23 cellular contexts compared by ENCODE assay signal in genomic region chr3:45938043-45938435, GRCh38. TPM values are rescaled to one million over a fixed set of nuclear protein-coding genes. Genes with fewer than 3 reads are reported as not detected.
"Had no signal": no experiment of that assay in that cellular context is flagged by ENCODE, and none has a peak within 500 bp of the region (broad histone marks: within the 10 kb centered on the region; RNA-seq: fewer than 3 reads in every experiment).

No MANE protein-coding gene starts in this region.

- H3K4me3 Mint-ChIP-seq: activated CD4-positive, alpha-beta memory T cell treated with anti-CD3 and anti-CD28 coated beads for 36 hours; activated CD4-positive, alpha-beta T cell treated with anti-CD3 and anti-CD28 coated beads for 36 hours; activated CD4-positive, alpha-beta T cell treated with anti-CD3 and anti-CD28 coated beads, Interleukin-2, amount 10 ng/mL, durations not matched to agents 24 days and 14 days; activated CD8-positive, alpha-beta T cell treated with anti-CD3 and anti-CD28 coated beads, Interleukin-2, amount 10 ng/mL, durations not matched to agents 7 days and 5 days; activated naive CD4-positive, alpha-beta T cell treated with anti-CD3 and anti-CD28 coated beads, Interleukin-2, amount 10 ng/mL, durations not matched to agents 7 days and 5 days; activated naive CD8-positive, alpha-beta T cell; activated T-cell treated with anti-CD3 and anti-CD28 coated beads, Interleukin-2, amount 50 U/mL, for 24 hours; activated T-cell treated with anti-CD3 and anti-CD28 coated beads, Interleukin-2, amount 50 U/mL, for 72 hours; brain; central memory CD8-positive, alpha-beta T cell; T-helper 17 cell; T-helper 2 cell treated with Interferon-gamma antibody and Interleukin-4, amounts not matched to agents 5 μg/mL and 100 μg/mL, for 36 hours had no signal

- H3K27me3 Mint-ChIP-seq: activated CD4-positive, alpha-beta T cell treated with anti-CD3 and anti-CD28 coated beads, Interleukin-2, amount 10 ng/mL, durations not matched to agents 24 days and 14 days; activated naive CD8-positive, alpha-beta T cell; brain; central memory CD8-positive, alpha-beta T cell; effector memory CD8-positive, alpha-beta T cell; T-helper 17 cell had no signal

- H3K27ac ChIP-seq: ascending aorta, breast epithelium, cardiac muscle cell, esophagus muscularis mucosa, foreskin keratinocyte, heart left ventricle had no signal

- H3K9me3 ChIP-seq: ascending aorta, esophagus muscularis mucosa, gastrocnemius medialis, heart left ventricle had no signal

- H3K4me3 ChIP-seq: ascending aorta, breast epithelium, cardiac muscle cell, esophagus muscularis mucosa, gastrocnemius medialis, heart left ventricle had no signal

- DNase-seq: cortex of kidney had no signal

- H3K36me3 ChIP-seq: breast epithelium, cardiac muscle cell had no signal

- H3K4me1 ChIP-seq: breast epithelium, foreskin keratinocyte had no signal

- H3K27ac Mint-ChIP-seq: activated CD4-positive, alpha-beta memory T cell treated with anti-CD3 and anti-CD28 coated beads for 36 hours; activated CD4-positive, alpha-beta T cell treated with anti-CD3 and anti-CD28 coated beads for 36 hours; activated CD4-positive, alpha-beta T cell treated with anti-CD3 and anti-CD28 coated beads, Interleukin-2, amount 10 ng/mL, durations not matched to agents 24 days and 14 days; activated CD8-positive, alpha-beta T cell treated with anti-CD3 and anti-CD28 coated beads, Interleukin-2, amount 10 ng/mL, durations not matched to agents 7 days and 5 days; activated naive CD4-positive, alpha-beta T cell treated with anti-CD3 and anti-CD28 coated beads, Interleukin-2, amount 10 ng/mL, durations not matched to agents 7 days and 5 days; activated naive CD8-positive, alpha-beta T cell; activated T-cell treated with anti-CD3 and anti-CD28 coated beads, Interleukin-2, amount 50 U/mL, for 24 hours; activated T-cell treated with anti-CD3 and anti-CD28 coated beads, Interleukin-2, amount 50 U/mL, for 72 hours; T-helper 2 cell treated with Interferon-gamma antibody and Interleukin-4, amounts not matched to agents 5 μg/mL and 100 μg/mL, for 36 hours had no signal

- H3K27me3 ChIP-seq: ascending aorta, breast epithelium, cardiac muscle cell, esophagus muscularis mucosa, foreskin keratinocyte, gastrocnemius medialis, heart left ventricle had no signal

- H3K9me3 Mint-ChIP-seq: activated CD4-positive, alpha-beta memory T cell treated with anti-CD3 and anti-CD28 coated beads for 36 hours; activated naive CD4-positive, alpha-beta T cell treated with anti-CD3 and anti-CD28 coated beads, Interleukin-2, amount 10 ng/mL, durations not matched to agents 7 days and 5 days; activated T-cell treated with anti-CD3 and anti-CD28 coated beads, Interleukin-2, amount 50 U/mL, for 24 hours; central memory CD8-positive, alpha-beta T cell; effector memory CD8-positive, alpha-beta T cell; T-helper 2 cell treated with Interferon-gamma antibody and Interleukin-4, amounts not matched to agents 5 μg/mL and 100 μg/mL, for 36 hours had no signal

RNA-seq across cellular contexts. Expression of gene CXCR6, which starts 5.2 kb away (rescaled TPM):
- total RNA-seq: cardiac muscle cell, cerebellum, dermis blood vessel endothelial cell, foreskin keratinocyte had no signal
- polyA plus RNA-seq: foreskin keratinocyte had no signal

RNA-seq across cellular contexts. Expression of gene CCR9, which starts 51.7 kb away (rescaled TPM):
- total RNA-seq: activated CD4-positive, alpha-beta memory T cell treated with anti-CD3 and anti-CD28 coated beads for 36 hours; activated CD4-positive, alpha-beta T cell treated with anti-CD3 and anti-CD28 coated beads for 36 hours; activated CD4-positive, alpha-beta T cell treated with anti-CD3 and anti-CD28 coated beads, Interleukin-2, amount 10 ng/mL, durations not matched to agents 24 days and 14 days; ascending aorta; breast epithelium; cerebellum; dermis blood vessel endothelial cell; foreskin keratinocyte; heart left ventricle had no signal
- polyA plus RNA-seq: foreskin keratinocyte had no signal
